Comparison of ENCODE assay signal across 8 cellular contexts in genomic region chr12:63669427-63669826, GRCh38. TPM values are rescaled to one million over a fixed set of nuclear protein-coding genes. Genes with fewer than 3 reads are reported as not detected.
DNase-seq lines count a peak whose midpoint lies in the region; ATAC-seq and TF ChIP-seq lines count a peak whose summit lies in the region.
"Not testable (repeated sequence)": the region's sequence is repeated elsewhere in the genome, so short reads cannot be mapped to it uniquely, and the experiment has no call there.

No MANE protein-coding gene starts in this region.

- 43 to 58% methylated on average over 4 to 5 of the region's 8 CpGs for WGBS in heart right ventricle, 2 donors

- TF ChIP-seq POLR2A in gastrocnemius medialis (IDR thresholded peaks at IDR 0.05) = not testable (repeated sequence)

- H3K4me3 Mint-ChIP-seq in T-helper 17 cell = peak overlapping the region; percentile 82
- peak overlapping the region; percentile 72 for H3K4me3 Mint-ChIP-seq in activated T-helper 17 cell treated with anti-CD3 and anti-CD28 coated beads, Interleukin-2, amount 50 U/mL, for 72 hours
- peak overlapping the region; percentile 91 for H3K4me3 Mint-ChIP-seq in chondrocyte (ENCODE audit: unreplicated experiment)
- peak overlapping the region; percentile 88 to 96 (median 94) for H3K4me3 Mint-ChIP-seq in naive thymus-derived CD8-positive, alpha-beta T cell

- not testable (repeated sequence) for H3K36me3 Mint-ChIP-seq in T-helper 17 cell (ENCODE audit: low read depth); activated T-helper 17 cell treated with anti-CD3 and anti-CD28 coated beads, Interleukin-2, amount 50 U/mL, for 72 hours (ENCODE audit: low read depth); chondrocyte (ENCODE audit: low read depth); naive thymus-derived CD8-positive, alpha-beta T cell

- TF ChIP-seq CTCF in HEK293 (tag by site-specific recombination; IDR thresholded peaks at IDR 0.05); chondrocyte (IDR thresholded peaks at IDR 0.05); heart right ventricle (IDR thresholded peaks at IDR 0.05); gastrocnemius medialis (IDR thresholded peaks at IDR 0.05 in 4 of 5, conservative IDR thresholded peaks at IDR 0.05 in 1 of 5); upper lobe of right lung (IDR thresholded peaks at IDR 0.05): not testable (repeated sequence)

- CTCF ChIA-PET in HEK293 (lab: Yijun Ruan, JAX) = interaction anchor here (1.2 kb wide), 1 partner anchor 250 kb away, joined by 6 read pairs; no protein-coding TSS in a partner anchor

- DNase-seq in T-helper 17 cell; chondrocyte (ENCODE audit: low spot score); heart right ventricle; naive thymus-derived CD8-positive, alpha-beta T cell; gastrocnemius medialis; upper lobe of right lung: not testable (repeated sequence)

- in situ Hi-C loops in gastrocnemius medialis (cut with MboI; ENCODE audit: low sequenced_read_pairs in 4 of 4) = loop anchor here in 1 of 4 donors (25.0 kb wide), 1 partner anchor 593 kb away; no protein-coding TSS in a partner anchor

- H3K27me3 ChIP-seq in heart right ventricle = peaks cover 0 to 14% (median 0%) of the 10 kb centered on the region in 7 donors
- not testable (repeated sequence) for H3K27me3 ChIP-seq in gastrocnemius medialis, upper lobe of right lung

- intact Hi-C loops in heart right ventricle (cut with DNase I) = loop anchor here in 2 of 10 donors (10.0 kb wide), 2 partner anchors 125 to 565 kb away; no protein-coding TSS in a partner anchor
- intact Hi-C loops in gastrocnemius medialis (cut with DNase I; ENCODE audit: low total_unique reads); upper lobe of right lung (cut with DNase I): not testable (repeated sequence)

- H3K27ac ChIP-seq in HEK293 (ENCODE audit: extremely low read depth, low read depth, low read length); gastrocnemius medialis; upper lobe of right lung: not testable (repeated sequence)
- H3K27ac ChIP-seq in heart right ventricle = peak overlapping the region in 9 of 10 donors; percentile 76 to 96 (median 94)

- peaks cover 34% of the 10 kb centered on the region for H3K27me3 Mint-ChIP-seq in T-helper 17 cell
- peaks cover 29% of the 10 kb centered on the region for H3K27me3 Mint-ChIP-seq in activated T-helper 17 cell treated with anti-CD3 and anti-CD28 coated beads, Interleukin-2, amount 50 U/mL, for 72 hours
- not testable (repeated sequence) for H3K27me3 Mint-ChIP-seq in chondrocyte (ENCODE audit: low read depth)
- H3K27me3 Mint-ChIP-seq in naive thymus-derived CD8-positive, alpha-beta T cell = peaks cover 0 to 14% (median 3%) of the 10 kb centered on the region in 5 donors

- H3K9me3 Mint-ChIP-seq in activated T-helper 17 cell treated with anti-CD3 and anti-CD28 coated beads, Interleukin-2, amount 50 U/mL, for 72 hours; chondrocyte (ENCODE audit: low read depth); naive thymus-derived CD8-positive, alpha-beta T cell: not testable (repeated sequence)

- not testable (repeated sequence) for H3K4me3 ChIP-seq in HEK293 (ENCODE audit: low read depth, low read length)
- H3K4me3 ChIP-seq in heart right ventricle (peak overlapping the region in 9 of 10 donors; percentile 54 to 75 (median 74)), gastrocnemius medialis (peak overlapping the region in 3 of 4 donors; percentile 55 to 66 (median 61)), upper lobe of right lung (peak overlapping the region; percentile 58)

- not testable (repeated sequence) for ATAC-seq in T-helper 17 cell; activated T-helper 17 cell treated with anti-CD3 and anti-CD28 coated beads, Interleukin-2, amount 50 U/mL, for 72 hours (replicated peaks); naive thymus-derived CD8-positive, alpha-beta T cell; gastrocnemius medialis; upper lobe of right lung
- peak in 1 of 8 donors; percentile 21 for ATAC-seq in heart right ventricle

- not testable (repeated sequence) for H3K27ac Mint-ChIP-seq in T-helper 17 cell; activated T-helper 17 cell treated with anti-CD3 and anti-CD28 coated beads, Interleukin-2, amount 50 U/mL, for 72 hours; chondrocyte (ENCODE audit: unreplicated experiment)
- H3K27ac Mint-ChIP-seq in naive thymus-derived CD8-positive, alpha-beta T cell = peak overlapping the region in 8 of 10 donors; percentile 57 to 93 (median 86)

- H3K9me3 ChIP-seq in HEK293 (ENCODE audit: control insufficient read depth, insufficient read depth, low read depth, low read length); T-helper 17 cell (ENCODE audit: control insufficient read depth, low read length, poor library complexity, severe bottlenecking); heart right ventricle; gastrocnemius medialis; upper lobe of right lung: not testable (repeated sequence)

- not testable (repeated sequence) for H3K4me1 ChIP-seq in HEK293 (ENCODE audit: control insufficient read depth, insufficient read depth, low read length); heart right ventricle; gastrocnemius medialis; upper lobe of right lung

- not testable (repeated sequence) for H3K36me3 ChIP-seq in HEK293 (ENCODE audit: control insufficient read depth in 2 of 2, insufficient read depth in 1 of 2, low read length in 2 of 2); heart right ventricle; gastrocnemius medialis; upper lobe of right lung

- H3K4me1 Mint-ChIP-seq in T-helper 17 cell (peaks cover 12% of the 10 kb centered on the region), chondrocyte (ENCODE audit: low read depth) (peaks cover 13% of the 10 kb centered on the region)
- H3K4me1 Mint-ChIP-seq in activated T-helper 17 cell treated with anti-CD3 and anti-CD28 coated beads, Interleukin-2, amount 50 U/mL, for 72 hours = not testable (repeated sequence)
- peaks cover 14 to 35% (median 30%) of the 10 kb centered on the region in 4 donors for H3K4me1 Mint-ChIP-seq in naive thymus-derived CD8-positive, alpha-beta T cell

- POLR2A ChIA-PET in HEK293 (lab: Yijun Ruan, JAX) = not testable (repeated sequence)
- POLR2A ChIA-PET in naive thymus-derived CD8-positive, alpha-beta T cell (lab: Charles Lee) = interaction anchor here (1.1 to 1.3 kb wide), 2 partner anchors 109 to 115 kb away, joined by 4 read pairs; no protein-coding TSS in a partner anchor

TF ChIP-seq in HEK293, 187 proteins besides CTCF, POLR2A, EP300 and RAD21:
- peak; percentile 64 for TF ChIP-seq PRDM10 (tag by site-specific recombination; IDR thresholded peaks at IDR 0.05)

RNA-seq across cellular contexts. Expression of gene DPY19L2, which starts 1.1 kb away (rescaled TPM):
- 1 to 10 TPM in 1 of 2 donors, not detected in 1; 2.0 TPM for total RNA-seq in T-helper 17 cell
- total RNA-seq in activated T-helper 17 cell treated with anti-CD3 and anti-CD28 coated beads, Interleukin-2, amount 50 U/mL, for 72 hours = 1 to 10 TPM in 1 of 2 donors, under 1 TPM in 1; 0.50 to 1.1 TPM
- total RNA-seq in chondrocyte = 6.7 to 8.9 TPM (median 6.9 TPM) in 3 replicates
- 10 to 100 TPM; 29.4 to 58.8 (median 47.4) TPM for total RNA-seq in heart right ventricle
- polyA plus RNA-seq in heart right ventricle = 100 to 1,000 TPM in 1 of 2 donors, 10 to 100 TPM in 1; 10.7 to 171 TPM
- 10 to 100 TPM; 15.4 to 16.7 TPM for total RNA-seq in naive thymus-derived CD8-positive, alpha-beta T cell
- polyA plus RNA-seq in naive thymus-derived CD8-positive, alpha-beta T cell = under 1 TPM; 0.47 to 0.72 (median 0.60) TPM
- total RNA-seq in gastrocnemius medialis = 1 to 10 TPM in 1 of 4 donors, under 1 TPM in 2, not detected in 1; 0.13 to 1.5 (median 0.27) TPM
- 2.3 TPM for total RNA-seq in upper lobe of right lung
